ENCODE assay signal across 1 cellular context in genomic region chr21:43768868-43769167, GRCh38.
TF ChIP-seq lines count a peak whose summit lies in the region.

No MANE protein-coding gene starts in this region.

TF ChIP-seq in H1, 55 proteins besides CTCF, POLR2A, EP300 and RAD21:
- no peak for TF ChIP-seq SUZ12 (IDR thresholded peaks at IDR 0.05; ENCODE audit: low read length)
- peak; percentile 90 for TF ChIP-seq MAX (IDR thresholded peaks at IDR 0.05)
- TF ChIP-seq SP4 (IDR thresholded peaks at IDR 0.05; ENCODE audit: low read length), result no peak
- peak; percentile 28 for TF ChIP-seq ASH2L (IDR thresholded peaks at IDR 0.05; ENCODE audit: low read length)
- peak; percentile 10 for TF ChIP-seq EZH2 (IDR thresholded peaks at IDR 0.05; ENCODE audit: low read depth, low read length, severe bottlenecking)
- TF ChIP-seq GTF2F1 (IDR thresholded peaks at IDR 0.05; ENCODE audit: borderline replicate concordance, low read depth, low read length), result no peak
- no peak for TF ChIP-seq POLR2AphosphoS5 (IDR thresholded peaks at IDR 0.05; ENCODE audit: low read depth, low read length)
- TF ChIP-seq E2F6 (IDR thresholded peaks at IDR 0.05), result peak; percentile 78
- TF ChIP-seq SP2 (IDR thresholded peaks at IDR 0.05; ENCODE audit: low read length), result no peak
